ENCODE assay signal across 19 cellular contexts in the genomic region with DNA sequence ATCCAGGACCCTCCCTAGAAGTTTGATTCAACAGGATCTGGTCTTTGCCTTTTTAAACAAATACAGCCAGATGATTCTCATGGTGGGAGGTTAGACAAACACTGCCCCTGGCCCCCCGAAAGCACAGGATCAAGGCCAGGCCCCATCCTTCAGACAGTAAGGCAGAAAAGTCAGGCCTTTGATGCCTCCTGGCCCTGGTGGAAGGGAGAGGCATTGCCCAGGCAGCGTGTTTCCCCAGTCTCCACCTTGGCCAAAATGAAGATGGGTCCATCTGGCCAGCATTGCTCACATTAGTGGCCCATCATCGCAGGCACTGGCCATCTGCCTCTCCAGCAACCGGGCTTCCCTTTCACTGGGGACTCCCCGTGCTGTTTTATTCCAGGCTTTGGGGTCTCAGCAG. TPM values are rescaled to one million over a fixed set of nuclear protein-coding genes. Genes with fewer than 3 reads are reported as not detected.
A peak's percentile ranks its signal among the peaks of the same experiment; 100 is the strongest.
DNase-seq lines count a peak whose midpoint lies in the region; ATAC-seq and TF ChIP-seq lines count a peak whose summit lies in the region.
"Had no signal": no experiment of that assay in that cellular context is flagged by ENCODE, and none has a peak within 500 bp of the region (broad histone marks: within the 10 kb centered on the region; RNA-seq: fewer than 3 reads in every experiment).

No MANE protein-coding gene starts in this region.

- H3K79me2 ChIP-seq in DND-41 (ENCODE audit: insufficient read depth, low read length): no peaks in the 10 kb centered on the region

- peaks cover 5% of the 10 kb centered on the region for H3K36me3 Mint-ChIP-seq in glutamatergic neuron (ENCODE audit: unreplicated experiment)
- H3K36me3 Mint-ChIP-seq: CD8-positive, alpha-beta memory T cell had no signal

- H3K4me1 Mint-ChIP-seq in glutamatergic neuron (ENCODE audit: low read depth, unreplicated experiment): peaks cover 34% of the 10 kb centered on the region

- H3K9me3 ChIP-seq in DND-41 (ENCODE audit: insufficient read depth, low read length, severe bottlenecking) (no peaks in the 10 kb centered on the region), vagina (no peaks in the 10 kb centered on the region), spleen (peaks cover 0 to 5% (median 0%) of the 10 kb centered on the region in 8 donors)
- H3K9me3 ChIP-seq: HAP-1, MG63, SJSA1 had no signal

- H3K4me1 ChIP-seq in DND-41 (ENCODE audit: insufficient read depth, low read length) (no peaks in the 10 kb centered on the region), vagina (peaks cover 58% of the 10 kb centered on the region), spleen (peaks cover 9 to 20% (median 15%) of the 10 kb centered on the region in 6 donors)

- peaks cover 15% of the 10 kb centered on the region for H3K27me3 Mint-ChIP-seq in glutamatergic neuron (ENCODE audit: unreplicated experiment)

- no peak for ATAC-seq in DND-41 (ENCODE audit: insufficient read depth, low read depth)

- no peaks in the 10 kb centered on the region for H3K36me3 ChIP-seq in DND-41 (ENCODE audit: insufficient read depth, low read length)
- no peaks in the 10 kb centered on the region for H3K36me3 ChIP-seq in vagina
- H3K36me3 ChIP-seq in spleen: no peaks in the 10 kb centered on the region
- H3K36me3 ChIP-seq: HAP-1, MG63, SJSA1 had no signal

- no peak overlapping the region for H3K9ac ChIP-seq in DND-41 (ENCODE audit: low read depth, low read length)
- H3K9ac ChIP-seq: BLaER1 treated with 17β-estradiol and CSF1 and Interleukin-3, amounts not matched to agents 10 nM and 100 nM had no signal

- H3K27me3 ChIP-seq in DND-41 (ENCODE audit: insufficient read depth, low read length, poor library complexity) (peaks cover 3% of the 10 kb centered on the region), vagina (no peaks in the 10 kb centered on the region), spleen (replicated peaks in 1 of 7) (peaks cover 0 to 82% (median 38%) of the 10 kb centered on the region in 7 donors)

- POLR2A ChIA-PET in RWPE1 (lab: Yijun Ruan, JAX; ENCODE audit: low non-redundant PET): no interaction called here

- H2AFZ ChIP-seq in DND-41 (ENCODE audit: low read depth, low read length): no peak overlapping the region

- H3K9me3 Mint-ChIP-seq in glutamatergic neuron (ENCODE audit: unreplicated experiment): peaks cover 13% of the 10 kb centered on the region

- H4K20me1 ChIP-seq in DND-41 (ENCODE audit: insufficient read depth, low read length): no peaks in the 10 kb centered on the region

- no peak for DNase-seq in DND-41
- no peak for DNase-seq in RWPE1 (ENCODE audit: low spot score)
- DNase-seq in glutamatergic neuron: peak; percentile 42
- DNase-seq in vagina (ENCODE audit: extremely low spot score in 2 of 2): no peak
- no peak for DNase-seq in NCI-H2227 (lab: John Stamatoyannopoulos, UW; ENCODE audit: unreplicated experiment)
- no peak for DNase-seq in NCI-H2196 (lab: John Stamatoyannopoulos, UW; ENCODE audit: unreplicated experiment)
- DNase-seq in spleen: no peak
- DNase-seq: CD8-positive, alpha-beta memory T cell; DMS79; Kasumi-1; MG63; NCI-H1048; NCI-H1436; NCI-H1930; NCI-H526 treated with DMSO at 0.1 percent for 48 hours had no signal

- CTCF ChIA-PET in RWPE1 (lab: Yijun Ruan, JAX): interaction anchor here (1.1 kb wide), 1 partner anchor 515 kb away, joined by 3 read pairs; no protein-coding TSS in a partner anchor

- TF ChIP-seq POLR2A in vagina (IDR thresholded peaks at IDR 0.05): no peak
- no peak for TF ChIP-seq POLR2A in spleen (IDR thresholded peaks at IDR 0.05)

- WGBS in spleen, 5 donors: 85 to 97% (median 94%) methylated on average over 5 of the region's 5 CpGs

- no peak overlapping the region for H3K4me2 ChIP-seq in DND-41 (ENCODE audit: insufficient read depth, low read length)

- H3K27ac ChIP-seq in DND-41 (ENCODE audit: low read length) (no peak overlapping the region), RWPE1 (peak overlapping the region; percentile 74), vagina (no peak overlapping the region), spleen (no peak overlapping the region)
- H3K27ac ChIP-seq: BLaER1 treated with 17β-estradiol and CSF1 and Interleukin-3, amounts not matched to agents 10 nM and 100 nM; SJSA1 had no signal

- TF ChIP-seq CTCF in DND-41 (IDR thresholded peaks at IDR 0.05; ENCODE audit: borderline replicate concordance, extremely low read depth, low read length, poor library complexity, severe bottlenecking): peak; percentile 19
- TF ChIP-seq CTCF in GM12873 (IDR thresholded peaks at IDR 0.05; ENCODE audit: insufficient read depth, low read depth, low read length, missing control alignments): peak; percentile 38
- no peak for TF ChIP-seq CTCF in RWPE1 (conservative IDR thresholded peaks at IDR 0.05; ENCODE audit: low read depth)
- peak; percentile 59 for TF ChIP-seq CTCF in glutamatergic neuron (IDR thresholded peaks at IDR 0.05; ENCODE audit: partially characterized antibody, unreplicated experiment)
- TF ChIP-seq CTCF in vagina (IDR thresholded peaks at IDR 0.05): no peak
- TF ChIP-seq CTCF in spleen (IDR thresholded peaks at IDR 0.05 in 8 of 11, conservative IDR thresholded peaks at IDR 0.05 in 3 of 11): no peak

- peak overlapping the region; percentile 17 for H3K27ac Mint-ChIP-seq in glutamatergic neuron (ENCODE audit: unreplicated experiment)
- H3K27ac Mint-ChIP-seq: CD8-positive, alpha-beta memory T cell had no signal

- H3K4me3 ChIP-seq in DND-41 (ENCODE audit: low read depth in 1 of 2, low read length in 2 of 2) (no peak overlapping the region), vagina (no peak overlapping the region), spleen (no peak overlapping the region)
- H3K4me3 ChIP-seq: BLaER1 treated with 17β-estradiol and CSF1 and Interleukin-3, amounts not matched to agents 10 nM and 100 nM; HAP-1; MG63; SJSA1 had no signal

- intact Hi-C loops in vagina (cut with DNase I): loop anchor here (10.0 kb wide), 3 partner anchors 56 to 414 kb away; no protein-coding TSS in a partner anchor
- intact Hi-C loops in spleen (cut with DNase I; ENCODE audit: low total_unique reads): loop anchor here (10.0 kb wide), 1 partner anchor 106 kb away; no protein-coding TSS in a partner anchor

- no peak overlapping the region for H3K4me3 Mint-ChIP-seq in glutamatergic neuron (ENCODE audit: unreplicated experiment)
- H3K4me3 Mint-ChIP-seq: CD8-positive, alpha-beta memory T cell had no signal

RNA-seq across cellular contexts. Expression of gene SULF2, which starts 4.3 kb away (rescaled TPM):
- total RNA-seq in glutamatergic neuron (ENCODE audit: unreplicated experiment) (97.8 TPM), vagina (157 TPM), spleen (10 to 100 TPM in 6 of 7 donors, 1 to 10 TPM in 1; 9.3 to 49.1 (median 18.3) TPM)
- 10 to 100 TPM in 1 of 3 donors, 1 to 10 TPM in 2; 5.5 to 24.6 (median 9.4) TPM for polyA plus RNA-seq in spleen

Comparison
In these comparisons a context has a peak if more than half of its experiments do, and no peak if none do; other contexts are left out.
1. CTCF ChIP-seq: peak in DND-41 (single experiment), GM12873 (single experiment) and glutamatergic neuron (single experiment); none in RWPE1 (single experiment), vagina (0 of 3) and spleen (0 of 11).